Comparison of ENCODE assay signal across 32 cellular contexts in the genomic region with DNA sequence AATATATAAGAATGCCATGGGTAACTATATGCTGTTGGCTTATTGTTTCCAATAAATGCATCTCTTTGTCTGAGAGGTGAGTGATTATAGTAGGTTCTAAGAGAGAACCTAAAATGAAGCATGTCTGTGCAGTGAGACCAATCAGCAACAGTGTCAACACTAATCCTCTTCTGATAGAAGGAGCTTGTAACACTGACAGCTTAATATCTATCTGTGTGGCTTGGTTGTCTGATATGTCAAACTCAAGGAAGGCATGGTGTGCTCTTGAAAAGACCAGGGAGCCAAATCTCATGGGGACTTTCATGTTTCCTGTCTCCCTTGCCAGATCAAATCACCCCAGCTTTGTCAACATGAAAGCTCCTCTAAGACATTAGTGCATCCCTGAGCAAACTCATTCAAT.
"Had no signal": no experiment of that assay in that cellular context is flagged by ENCODE, and none has a peak within 500 bp of the region (broad histone marks: within the 10 kb centered on the region; RNA-seq: fewer than 3 reads in every experiment).

No MANE protein-coding gene starts in this region.

- DNase-seq: activated CD4-positive, alpha-beta memory T cell treated with anti-CD3 and anti-CD28 coated beads for 36 hours; activated CD4-positive, alpha-beta T cell treated with anti-CD3 and anti-CD28 coated beads for 36 hours; activated CD4-positive, alpha-beta T cell treated with anti-CD3 and anti-CD28 coated beads, Interleukin-2, amount 10 ng/mL, durations not matched to agents 24 days and 14 days; activated CD4-positive, CD25-positive, alpha-beta regulatory T cell; activated CD4-positive, CD25-positive, alpha-beta regulatory T cell treated with anti-CD3 and anti-CD28 coated beads, Interleukin-2, amount 50 U/mL, for 72 hours; activated CD8-positive, alpha-beta memory T cell treated with anti-CD3 and anti-CD28 coated beads, Interleukin-2, amount 10 ng/mL, durations not matched to agents 7 days and 5 days; activated CD8-positive, alpha-beta memory T cell treated with anti-CD3 and anti-CD28 coated beads, Interleukin-2, amount 50 U/mL, for 4 hours; activated CD8-positive, alpha-beta T cell treated with anti-CD3 and anti-CD28 coated beads, Interleukin-2, amount 10 ng/mL, durations not matched to agents 7 days and 5 days; activated effector memory CD4-positive, alpha-beta T cell treated with anti-CD3 and anti-CD28 coated beads, Interleukin-2, amount 50 U/mL, for 16 hours; activated naive CD4-positive, alpha-beta T cell treated with anti-CD3 and anti-CD28 coated beads for 36 hours; activated naive CD8-positive, alpha-beta T cell treated with anti-CD3 and anti-CD28 coated beads, Interleukin-2, amount 10 ng/mL, durations not matched to agents 7 days and 5 days; activated T-cell treated with anti-CD3 and anti-CD28 coated beads, Interleukin-2, amount 50 U/mL, for 1 hour; activated T-cell treated with anti-CD3 and anti-CD28 coated beads, Interleukin-2, amount 50 U/mL, for 48 hours; dorsolateral prefrontal cortex; effector memory CD4-positive, alpha-beta T cell; endodermal cell; glutamatergic neuron; heart left ventricle; T-helper 17 cell; T1000 had no signal

- H3K27ac Mint-ChIP-seq: activated CD4-positive, alpha-beta memory T cell treated with anti-CD3 and anti-CD28 coated beads for 36 hours; activated CD4-positive, alpha-beta T cell treated with anti-CD3 and anti-CD28 coated beads for 36 hours; activated CD4-positive, alpha-beta T cell treated with anti-CD3 and anti-CD28 coated beads, Interleukin-2, amount 10 ng/mL, durations not matched to agents 24 days and 14 days; activated CD8-positive, alpha-beta memory T cell treated with anti-CD3 and anti-CD28 coated beads, Interleukin-2, amount 10 ng/mL, durations not matched to agents 7 days and 5 days; activated CD8-positive, alpha-beta T cell treated with anti-CD3 and anti-CD28 coated beads, Interleukin-2, amount 10 ng/mL, durations not matched to agents 7 days and 5 days; activated naive CD4-positive, alpha-beta T cell treated with anti-CD3 and anti-CD28 coated beads for 36 hours; activated naive CD4-positive, alpha-beta T cell treated with anti-CD3 and anti-CD28 coated beads, Interleukin-2, amount 50 U/mL, for 24 hours; activated naive CD8-positive, alpha-beta T cell treated with anti-CD3 and anti-CD28 coated beads, Interleukin-2, amount 10 ng/mL, durations not matched to agents 7 days and 5 days; activated T-helper 1 cell treated with anti-CD3 and anti-CD28 coated beads, Interleukin-12 subunit alpha, Interleukin-12 subunit beta, Interleukin-2, Interleukin-4 antibody, amounts not matched to agents 30 ng/mL and 10 ng/mL and 1 ng/mL, durations not matched to agents 14 hours and 24 hours and 36 hours; activated T-helper 2 cell treated with anti-CD3 and anti-CD28 coated beads, Interferon-gamma antibody, Interleukin-2, Interleukin-4, amounts not matched to agents 10 μg/mL and 5 μg/mL and 100 μg/mL, durations not matched to agents 14 hours and 24 hours and 36 hours; dendritic cell treated with granulocyte-macrophage colony-stimulating factor and Interleukin-4, amounts not matched to agents 40 ng/mL and 50 ng/mL, for 4 days; endodermal cell; T-helper 17 cell; T-helper 2 cell treated with Interferon-gamma antibody and Interleukin-4, amounts not matched to agents 5 μg/mL and 100 μg/mL, for 36 hours had no signal

- H3K27ac ChIP-seq: ascending aorta, breast epithelium, coronary artery, dorsolateral prefrontal cortex, heart left ventricle, WERI-Rb-1 had no signal

- H3K27me3 Mint-ChIP-seq: activated CD4-positive, alpha-beta memory T cell treated with anti-CD3 and anti-CD28 coated beads for 36 hours; activated CD4-positive, alpha-beta T cell treated with anti-CD3 and anti-CD28 coated beads for 36 hours; activated CD4-positive, alpha-beta T cell treated with anti-CD3 and anti-CD28 coated beads, Interleukin-2, amount 10 ng/mL, durations not matched to agents 24 days and 14 days; activated CD8-positive, alpha-beta memory T cell treated with anti-CD3 and anti-CD28 coated beads, Interleukin-2, amount 10 ng/mL, durations not matched to agents 7 days and 5 days; activated naive CD4-positive, alpha-beta T cell treated with anti-CD3 and anti-CD28 coated beads, Interleukin-2, amount 50 U/mL, for 24 hours; activated naive CD8-positive, alpha-beta T cell treated with anti-CD3 and anti-CD28 coated beads, Interleukin-2, amount 10 ng/mL, durations not matched to agents 7 days and 5 days; central memory CD8-positive, alpha-beta T cell; dendritic cell treated with granulocyte-macrophage colony-stimulating factor and Interleukin-4, amounts not matched to agents 40 ng/mL and 50 ng/mL, for 4 days; T-helper 17 cell had no signal

- H3K27me3 ChIP-seq: ascending aorta, breast epithelium, heart left ventricle had no signal

- H3K36me3 ChIP-seq: ascending aorta, breast epithelium, heart left ventricle, WERI-Rb-1 had no signal

- H3K4me1 ChIP-seq: ascending aorta, breast epithelium, heart left ventricle had no signal

- H3K4me3 ChIP-seq: ascending aorta, breast epithelium, coronary artery, dorsolateral prefrontal cortex, heart left ventricle had no signal

- ATAC-seq: activated CD4-positive, alpha-beta T cell treated with anti-CD3 and anti-CD28 coated beads for 36 hours; activated CD8-positive, alpha-beta memory T cell treated with anti-CD3 and anti-CD28 coated beads, Interleukin-2, amount 10 ng/mL, durations not matched to agents 7 days and 5 days; activated CD8-positive, alpha-beta T cell treated with anti-CD3 and anti-CD28 coated beads, Interleukin-2, amount 10 ng/mL, durations not matched to agents 7 days and 5 days; esophagus mucosa; T-helper 17 cell had no signal

- H3K9me3 ChIP-seq: ascending aorta, breast epithelium, heart left ventricle had no signal

- H3K4me3 Mint-ChIP-seq: activated CD4-positive, alpha-beta memory T cell treated with anti-CD3 and anti-CD28 coated beads for 36 hours; activated CD4-positive, alpha-beta T cell treated with anti-CD3 and anti-CD28 coated beads for 36 hours; activated CD4-positive, alpha-beta T cell treated with anti-CD3 and anti-CD28 coated beads, Interleukin-2, amount 10 ng/mL, durations not matched to agents 24 days and 14 days; activated CD8-positive, alpha-beta memory T cell treated with anti-CD3 and anti-CD28 coated beads, Interleukin-2, amount 10 ng/mL, durations not matched to agents 7 days and 5 days; activated CD8-positive, alpha-beta T cell treated with anti-CD3 and anti-CD28 coated beads, Interleukin-2, amount 10 ng/mL, durations not matched to agents 7 days and 5 days; activated naive CD4-positive, alpha-beta T cell treated with anti-CD3 and anti-CD28 coated beads for 36 hours; activated naive CD4-positive, alpha-beta T cell treated with anti-CD3 and anti-CD28 coated beads, Interleukin-2, amount 50 U/mL, for 24 hours; activated naive CD8-positive, alpha-beta T cell treated with anti-CD3 and anti-CD28 coated beads, Interleukin-2, amount 10 ng/mL, durations not matched to agents 7 days and 5 days; activated T-helper 1 cell treated with anti-CD3 and anti-CD28 coated beads, Interleukin-12 subunit alpha, Interleukin-12 subunit beta, Interleukin-2, Interleukin-4 antibody, amounts not matched to agents 30 ng/mL and 10 ng/mL and 1 ng/mL, durations not matched to agents 14 hours and 24 hours and 36 hours; brain; central memory CD8-positive, alpha-beta T cell; dendritic cell treated with granulocyte-macrophage colony-stimulating factor and Interleukin-4, amounts not matched to agents 40 ng/mL and 50 ng/mL, for 4 days; endodermal cell; T-helper 17 cell; T-helper 2 cell treated with Interferon-gamma antibody and Interleukin-4, amounts not matched to agents 5 μg/mL and 100 μg/mL, for 36 hours had no signal

- H3K36me3 Mint-ChIP-seq: activated CD4-positive, alpha-beta memory T cell treated with anti-CD3 and anti-CD28 coated beads for 36 hours; activated CD8-positive, alpha-beta memory T cell treated with anti-CD3 and anti-CD28 coated beads, Interleukin-2, amount 10 ng/mL, durations not matched to agents 7 days and 5 days; activated naive CD4-positive, alpha-beta T cell treated with anti-CD3 and anti-CD28 coated beads, Interleukin-2, amount 50 U/mL, for 24 hours; activated naive CD8-positive, alpha-beta T cell treated with anti-CD3 and anti-CD28 coated beads, Interleukin-2, amount 10 ng/mL, durations not matched to agents 7 days and 5 days; brain had no signal

- H3K4me1 Mint-ChIP-seq: activated CD4-positive, alpha-beta T cell treated with anti-CD3 and anti-CD28 coated beads for 36 hours; activated CD4-positive, alpha-beta T cell treated with anti-CD3 and anti-CD28 coated beads, Interleukin-2, amount 10 ng/mL, durations not matched to agents 24 days and 14 days; activated CD8-positive, alpha-beta memory T cell treated with anti-CD3 and anti-CD28 coated beads, Interleukin-2, amount 10 ng/mL, durations not matched to agents 7 days and 5 days; activated naive CD4-positive, alpha-beta T cell treated with anti-CD3 and anti-CD28 coated beads, Interleukin-2, amount 50 U/mL, for 24 hours; activated naive CD8-positive, alpha-beta T cell treated with anti-CD3 and anti-CD28 coated beads, Interleukin-2, amount 10 ng/mL, durations not matched to agents 7 days and 5 days; central memory CD8-positive, alpha-beta T cell; T-helper 17 cell had no signal

- H3K9me3 Mint-ChIP-seq: activated CD4-positive, alpha-beta memory T cell treated with anti-CD3 and anti-CD28 coated beads for 36 hours; activated CD4-positive, alpha-beta T cell treated with anti-CD3 and anti-CD28 coated beads, Interleukin-2, amount 10 ng/mL, durations not matched to agents 24 days and 14 days; activated naive CD4-positive, alpha-beta T cell treated with anti-CD3 and anti-CD28 coated beads for 36 hours; activated naive CD4-positive, alpha-beta T cell treated with anti-CD3 and anti-CD28 coated beads, Interleukin-2, amount 50 U/mL, for 24 hours; activated naive CD8-positive, alpha-beta T cell treated with anti-CD3 and anti-CD28 coated beads, Interleukin-2, amount 10 ng/mL, durations not matched to agents 7 days and 5 days; activated T-helper 1 cell treated with anti-CD3 and anti-CD28 coated beads, Interleukin-12 subunit alpha, Interleukin-12 subunit beta, Interleukin-2, Interleukin-4 antibody, amounts not matched to agents 30 ng/mL and 10 ng/mL and 1 ng/mL, durations not matched to agents 14 hours and 24 hours and 36 hours; activated T-helper 2 cell treated with anti-CD3 and anti-CD28 coated beads, Interferon-gamma antibody, Interleukin-2, Interleukin-4, amounts not matched to agents 10 μg/mL and 5 μg/mL and 100 μg/mL, durations not matched to agents 14 hours and 24 hours and 36 hours; brain; dendritic cell treated with granulocyte-macrophage colony-stimulating factor and Interleukin-4, amounts not matched to agents 40 ng/mL and 50 ng/mL, for 4 days; endodermal cell; T-helper 2 cell treated with Interferon-gamma antibody and Interleukin-4, amounts not matched to agents 5 μg/mL and 100 μg/mL, for 36 hours had no signal
